Comparison of ENCODE assay signal across 18 cellular contexts in the genomic region with DNA sequence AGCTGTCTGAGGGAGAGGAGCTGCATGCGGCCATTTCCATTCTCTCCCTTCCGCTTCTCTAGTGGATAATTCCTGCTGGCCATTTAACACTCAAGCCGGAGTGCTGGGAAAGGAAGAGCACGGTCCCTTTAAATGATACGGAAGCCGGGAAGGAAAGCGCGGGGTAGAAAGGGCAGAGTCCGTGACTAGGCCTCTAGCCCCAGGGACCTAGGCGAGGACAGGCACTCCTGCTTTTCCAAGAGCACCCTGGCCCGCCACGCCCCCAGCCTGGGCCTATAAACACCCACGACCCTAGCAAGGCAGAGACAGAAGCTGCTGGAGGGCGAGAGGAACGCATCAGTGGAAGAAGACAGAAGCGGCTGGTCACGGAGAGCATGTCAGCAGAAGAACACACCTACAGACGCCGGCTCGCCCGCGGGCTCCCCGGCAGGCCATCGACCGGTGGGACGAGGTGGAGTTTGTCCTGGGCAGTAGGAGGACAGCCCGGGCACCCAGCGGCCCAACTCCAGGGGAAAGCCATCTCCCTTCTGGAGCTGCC.
DNase-seq lines count a peak whose midpoint lies in the region; ATAC-seq and TF ChIP-seq lines count a peak whose summit lies in the region.
"Had no signal": no experiment of that assay in that cellular context is flagged by ENCODE, and none has a peak within 500 bp of the region (broad histone marks: within the 10 kb centered on the region; RNA-seq: fewer than 3 reads in every experiment).

No MANE protein-coding gene starts in this region.

- H3K36me3 ChIP-seq in neuronal stem cell (replicated peaks in 1 of 2; ENCODE audit: control insufficient read depth in 2 of 2, insufficient read depth in 2 of 2, low read length in 2 of 2) = no peaks in the 10 kb centered on the region
- H3K36me3 ChIP-seq: pancreas, upper lobe of left lung had no signal

- no peaks in the 10 kb centered on the region for H3K79me1 ChIP-seq in neuronal stem cell (ENCODE audit: low read depth, low read length)

- no peak overlapping the region for H3K4me3 ChIP-seq in neuronal stem cell (ENCODE audit: low read length in 2 of 2)
- no peak overlapping the region for H3K4me3 ChIP-seq in coronary artery
- H3K4me3 ChIP-seq: pancreas had no signal

- H2AK5ac ChIP-seq in neuronal stem cell (ENCODE audit: low read depth, low read length) = no peak overlapping the region

- no peaks in the 10 kb centered on the region for H3K36me3 Mint-ChIP-seq in osteocyte (ENCODE audit: unreplicated experiment)
- H3K36me3 Mint-ChIP-seq: brain had no signal

- TF ChIP-seq CTCF in osteocyte (IDR thresholded peaks at IDR 0.05) = no peak
- TF ChIP-seq CTCF in coronary artery (IDR thresholded peaks at IDR 0.05) = no peak

- peak overlapping the region; percentile 58 for H3K18ac ChIP-seq in neuronal stem cell (ENCODE audit: low read length)

- no peak for ATAC-seq in HG03280 (IDR thresholded peaks at IDR 0.05; ENCODE audit: unreplicated experiment)
- ATAC-seq: activated naive CD8-positive, alpha-beta T cell treated with anti-CD3 and anti-CD28 coated beads, Interleukin-2, amount 50 U/mL, for 24 hours; stimulated activated naive CD8-positive, alpha-beta T cell treated with anti-CD3 and anti-CD28 coated beads, Interleukin-15, amount 100 ng/mL, for 72 hours had no signal

- H3K4me2 ChIP-seq in neuronal stem cell (ENCODE audit: insufficient read depth, low read length, poor library complexity, severe bottlenecking) = no peak overlapping the region

- no peak overlapping the region for H3K9ac ChIP-seq in neuronal stem cell (ENCODE audit: low read depth, low read length, poor library complexity)

- H3K27ac ChIP-seq in neuronal stem cell (replicated peaks; ENCODE audit: low read length) = no peak overlapping the region
- no peak overlapping the region for H3K27ac ChIP-seq in coronary artery
- H3K27ac ChIP-seq: pancreas, upper lobe of left lung had no signal

- H3K9me3 ChIP-seq in neuronal stem cell (replicated peaks in 1 of 2; ENCODE audit: control insufficient read depth in 2 of 2, insufficient read depth in 1 of 2, low read depth in 1 of 2, low read length in 2 of 2) = no peaks in the 10 kb centered on the region
- H3K9me3 ChIP-seq: pancreas, upper lobe of left lung had no signal

- H3K4me1 ChIP-seq in neuronal stem cell (ENCODE audit: control insufficient read depth in 2 of 2, insufficient read depth in 1 of 2, low read depth in 1 of 2, low read length in 2 of 2) = peaks cover 0 to 2% of the 10 kb centered on the region in 2 donors
- H3K4me1 ChIP-seq: pancreas, upper lobe of left lung had no signal

- H3K14ac ChIP-seq in neuronal stem cell (ENCODE audit: low read length) = no peak overlapping the region

- H3K27me3 Mint-ChIP-seq in osteocyte (ENCODE audit: unreplicated experiment) = no peaks in the 10 kb centered on the region
- H3K27me3 Mint-ChIP-seq: activated CD4-positive, alpha-beta T cell treated with anti-CD3 and anti-CD28 coated beads, Interleukin-2, amount 10 ng/mL, durations not matched to agents 7 days and 5 days; activated naive CD8-positive, alpha-beta T cell treated with anti-CD3 and anti-CD28 coated beads, Interleukin-2, amount 50 U/mL, for 24 hours had no signal

- H2BK15ac ChIP-seq in neuronal stem cell (ENCODE audit: low read length) = no peak overlapping the region

- H3K27ac Mint-ChIP-seq in osteocyte (ENCODE audit: unreplicated experiment) = no peak overlapping the region
- H3K27ac Mint-ChIP-seq: activated CD4-positive, alpha-beta T cell treated with anti-CD3 and anti-CD28 coated beads, Interleukin-2, amount 10 ng/mL, durations not matched to agents 7 days and 5 days; activated naive CD8-positive, alpha-beta T cell treated with anti-CD3 and anti-CD28 coated beads, Interleukin-2, amount 50 U/mL, for 24 hours; brain had no signal

- H4K91ac ChIP-seq in neuronal stem cell (ENCODE audit: low read depth, low read length, poor library complexity) = no peak overlapping the region

- no peak overlapping the region for H3K4ac ChIP-seq in neuronal stem cell (ENCODE audit: low read length)

- no peak overlapping the region for H2BK12ac ChIP-seq in neuronal stem cell (ENCODE audit: low read length)

- no peak overlapping the region for H3K4me3 Mint-ChIP-seq in osteocyte (ENCODE audit: unreplicated experiment)
- H3K4me3 Mint-ChIP-seq: activated CD4-positive, alpha-beta T cell treated with anti-CD3 and anti-CD28 coated beads, Interleukin-2, amount 10 ng/mL, durations not matched to agents 7 days and 5 days; activated naive CD8-positive, alpha-beta T cell treated with anti-CD3 and anti-CD28 coated beads, Interleukin-2, amount 50 U/mL, for 24 hours; brain; stimulated activated naive CD8-positive, alpha-beta T cell treated with anti-CD3 and anti-CD28 coated beads, Interleukin-15, amount 100 ng/mL, for 72 hours had no signal

- no peak overlapping the region for H4K8ac ChIP-seq in neuronal stem cell (ENCODE audit: low read depth, low read length)

- H3K23ac ChIP-seq in neuronal stem cell (ENCODE audit: low read depth, low read length, poor library complexity) = peak overlapping the region; percentile 56

- no CpG with 5 or more reads among the region's 28 CpGs for WGBS in neuronal stem cell (ENCODE audit: extremely low coverage in 2 of 2, insufficient read length in 2 of 2, insufficient replicate concordance in 1 of 2), 2 donors

- no peak overlapping the region for H2BK120ac ChIP-seq in neuronal stem cell (ENCODE audit: low read depth, low read length)

- H3K27me3 ChIP-seq in neuronal stem cell (ENCODE audit: control insufficient read depth in 3 of 3, insufficient read depth in 3 of 3, low read depth in 1 of 3, low read length in 3 of 3) = no peaks in the 10 kb centered on the region
- H3K27me3 ChIP-seq: pancreas, upper lobe of left lung had no signal

- no peak overlapping the region for H2AFZ ChIP-seq in neuronal stem cell (ENCODE audit: low read length)

- DNase-seq in DMS53 (lab: John Stamatoyannopoulos, UW) = peak; percentile 87
- peak; percentile 20 for DNase-seq in HuH-7.5 (ENCODE audit: low spot score)
- DNase-seq in SW480 (ENCODE audit: low spot score) = peak; percentile 82
- no peak for DNase-seq in neuronal stem cell (ENCODE audit: low spot score)
- DNase-seq in osteocyte (ENCODE audit: extremely low spot score, unreplicated experiment) = no peak
- DNase-seq in NCI-H524 (lab: John Stamatoyannopoulos, UW) = no peak
- DNase-seq in coronary artery (ENCODE audit: low spot score) = no peak
- DNase-seq: activated CD4-positive, alpha-beta T cell treated with anti-CD3 and anti-CD28 coated beads, Interleukin-2, amount 10 ng/mL, durations not matched to agents 7 days and 5 days; activated naive CD8-positive, alpha-beta T cell treated with anti-CD3 and anti-CD28 coated beads, Interleukin-2, amount 50 U/mL, for 24 hours; Calu3; NCI-H1092; RPMI8226; stimulated activated CD4-positive, alpha-beta T cell treated with anti-CD3 and anti-CD28 coated beads, Interleukin-2, amount 100 ng/mL, for 48 hours; stimulated activated naive CD8-positive, alpha-beta T cell treated with anti-CD3 and anti-CD28 coated beads, Interleukin-15, amount 100 ng/mL, for 72 hours had no signal

- H2BK5ac ChIP-seq in neuronal stem cell (ENCODE audit: low read length) = no peak overlapping the region

- H3K9me3 Mint-ChIP-seq in osteocyte (ENCODE audit: unreplicated experiment) = peaks cover 7% of the 10 kb centered on the region
- H3K9me3 Mint-ChIP-seq: activated CD4-positive, alpha-beta T cell treated with anti-CD3 and anti-CD28 coated beads, Interleukin-2, amount 10 ng/mL, durations not matched to agents 7 days and 5 days; activated naive CD8-positive, alpha-beta T cell treated with anti-CD3 and anti-CD28 coated beads, Interleukin-2, amount 50 U/mL, for 24 hours; stimulated activated naive CD8-positive, alpha-beta T cell treated with anti-CD3 and anti-CD28 coated beads, Interleukin-15, amount 100 ng/mL, for 72 hours had no signal

- no peaks in the 10 kb centered on the region for H3K4me1 Mint-ChIP-seq in osteocyte (ENCODE audit: unreplicated experiment)
- H3K4me1 Mint-ChIP-seq: activated CD4-positive, alpha-beta T cell treated with anti-CD3 and anti-CD28 coated beads, Interleukin-2, amount 10 ng/mL, durations not matched to agents 7 days and 5 days; activated naive CD8-positive, alpha-beta T cell treated with anti-CD3 and anti-CD28 coated beads, Interleukin-2, amount 50 U/mL, for 24 hours; stimulated activated naive CD8-positive, alpha-beta T cell treated with anti-CD3 and anti-CD28 coated beads, Interleukin-15, amount 100 ng/mL, for 72 hours had no signal

Comparison
In these comparisons a context has a peak if more than half of its experiments do, and no peak if none do; other contexts are left out.
1. DNase-seq: peak in DMS53 (single experiment), HuH-7.5 (single experiment) and SW480 (single experiment); none in neuronal stem cell (single experiment), osteocyte (single experiment), NCI-H524 (0 of 2) and coronary artery (single experiment).